Comparison of ENCODE assay signal across 7 cellular contexts in genomic region chr1:48202030-48202752, GRCh38. TPM values are rescaled to one million over a fixed set of nuclear protein-coding genes. Genes with fewer than 3 reads are reported as not detected.
A peak's percentile ranks its signal among the peaks of the same experiment; 100 is the strongest.
DNase-seq lines count a peak whose midpoint lies in the region; ATAC-seq, FAIRE-seq and TF ChIP-seq lines count a peak whose summit lies in the region.

No MANE protein-coding gene starts in this region.

- H3K4me3 Mint-ChIP-seq in activated T-cell treated with anti-CD3 and anti-CD28 coated beads, Interleukin-2, amount 50 U/mL, for 4 hours, result no peak overlapping the region

- no peaks in the 10 kb centered on the region for H3K9me3 Mint-ChIP-seq in activated T-cell treated with anti-CD3 and anti-CD28 coated beads, Interleukin-2, amount 50 U/mL, for 4 hours

- DNase-seq in GM12891 (ENCODE audit: insufficient read length, low spot score), result peak; percentile 13
- peak; percentile 63 for DNase-seq in KBM-7
- peak in 1 of 2 experiments; percentile 45 for DNase-seq in PC-9
- DNase-seq in activated T-cell treated with anti-CD3 and anti-CD28 coated beads, Interleukin-2, amount 50 U/mL, for 4 hours, result peak; percentile 48
- peak; percentile 79 for DNase-seq in fibroblast of villous mesenchyme (ENCODE audit: low read depth)
- peak in 46 of 56 donors; percentile 2 to 83 (median 30) for DNase-seq in nucleus accumbens (lab: John Stamatoyannopoulos, UW)
- peak; percentile 44 to 70 for DNase-seq in tibial nerve (ENCODE audit: low spot score in 2 of 2)

- no TSS peak for BruUV-seq in PC-9 (replicated peaks; lab: Mats Ljungman, UMichigan)

- TF ChIP-seq EP300 in tibial nerve (IDR thresholded peaks at IDR 0.05), result no peak

- no peaks in the 10 kb centered on the region for H3K4me1 Mint-ChIP-seq in activated T-cell treated with anti-CD3 and anti-CD28 coated beads, Interleukin-2, amount 50 U/mL, for 4 hours (ENCODE audit: low read depth)

- H2AFZ ChIP-seq in PC-9, result no peak overlapping the region

- in situ Hi-C loops in KBM-7 (cut with MboI; ENCODE audit: low pct_unique_long_range_greater_than_20kb, low sequenced_read_pairs), result no loop called here

- 8 to 20% methylated on average over 7 of the region's 7 CpGs for WGBS in tibial nerve, 2 donors

- H3K4me3 ChIP-seq in PC-9, result no peak overlapping the region
- no peak overlapping the region for H3K4me3 ChIP-seq in fibroblast of villous mesenchyme (ENCODE audit: low read depth, low read length)
- no peak overlapping the region for H3K4me3 ChIP-seq in tibial nerve

- H3K36me3 Mint-ChIP-seq in activated T-cell treated with anti-CD3 and anti-CD28 coated beads, Interleukin-2, amount 50 U/mL, for 4 hours (ENCODE audit: insufficient read depth), result no peaks in the 10 kb centered on the region

- no peaks in the 10 kb centered on the region for H3F3A ChIP-seq in PC-9 (ENCODE audit: insufficient read depth, low read depth)

- H3K4me1 ChIP-seq in PC-9 (replicated peaks; ENCODE audit: insufficient read depth) (no peaks in the 10 kb centered on the region), tibial nerve (peaks cover 0 to 12% (median 0%) of the 10 kb centered on the region in 4 donors)

- H3K9me2 ChIP-seq in PC-9 (ENCODE audit: insufficient read depth), result no peaks in the 10 kb centered on the region

- H4K20me1 ChIP-seq in PC-9 (ENCODE audit: insufficient read depth), result no peaks in the 10 kb centered on the region; the same call in 1 of the 2 replicates

- no peak overlapping the region for H3K4me2 ChIP-seq in PC-9

- peak; percentile 87 for TF ChIP-seq CTCF in PC-9 (conservative IDR thresholded peaks at IDR 0.05)
- TF ChIP-seq CTCF in fibroblast of villous mesenchyme (IDR thresholded peaks at IDR 0.05; ENCODE audit: insufficient read depth, low read depth, low read length), result peak; percentile 89
- peak; percentile 70 to 81 (median 74) for TF ChIP-seq CTCF in tibial nerve (IDR thresholded peaks at IDR 0.05)

- H3K27ac ChIP-seq in PC-9 (no peak overlapping the region), tibial nerve (no peak overlapping the region)

- FAIRE-seq in GM12891 (lab: Jason Lieb, UNC), result peak; percentile 88

- H3K27me3 ChIP-seq in PC-9 (ENCODE audit: insufficient read depth, low read depth) (no peaks in the 10 kb centered on the region), tibial nerve (no peaks in the 10 kb centered on the region)

- TF ChIP-seq POLR2A in GM12891 (IDR thresholded peaks at IDR 0.05; ENCODE audit: low read depth, low read length) (no peak), tibial nerve (IDR thresholded peaks at IDR 0.05) (no peak)

- H3K27me3 Mint-ChIP-seq in activated T-cell treated with anti-CD3 and anti-CD28 coated beads, Interleukin-2, amount 50 U/mL, for 4 hours (ENCODE audit: low read depth), result peaks cover 2% of the 10 kb centered on the region

- POLR2A ChIA-PET in PC-9 (lab: Charles Lee; ENCODE audit: unreplicated experiment), result no interaction called here

- H3K9me3 ChIP-seq in PC-9 (ENCODE audit: insufficient read depth, low read depth) (no peaks in the 10 kb centered on the region), tibial nerve (no peaks in the 10 kb centered on the region)

- H3K36me3 ChIP-seq in PC-9 (ENCODE audit: low read depth) (no peaks in the 10 kb centered on the region), tibial nerve (no peaks in the 10 kb centered on the region)

- intact Hi-C loops in PC-9 (cut with micrococcal nuclease; ENCODE audit: unreplicated experiment), result loop anchor here (1.0 kb wide), 3 partner anchors 93 to 205 kb away; partner anchors contain the start of gene TRABD2B

- peak in 1 of 2 donors; percentile 18 for ATAC-seq in activated T-cell treated with anti-CD3 and anti-CD28 coated beads, Interleukin-2, amount 50 U/mL, for 4 hours

- CTCF ChIA-PET in PC-9 (lab: Charles Lee), result no interaction called here

- no peaks in the 10 kb centered on the region for H3K79me2 ChIP-seq in PC-9 (ENCODE audit: low read depth)

TF ChIP-seq in GM12891, 5 proteins besides CTCF, POLR2A, EP300 and RAD21:
- TF ChIP-seq POLR2AphosphoS5 (IDR thresholded peaks at IDR 0.05; ENCODE audit: low read depth, low read length) (no peak), TAF1 (IDR thresholded peaks at IDR 0.05; ENCODE audit: low read depth, low read length) (no peak), POU2F2 (IDR thresholded peaks at IDR 0.05; ENCODE audit: low read depth, low read length) (no peak), PAX5 (IDR thresholded peaks at IDR 0.05; ENCODE audit: insufficient read depth, low read length, severe bottlenecking) (no peak), SPI1 (IDR thresholded peaks at IDR 0.05; ENCODE audit: low read depth, low read length) (no peak)

RNA-seq across cellular contexts. Expression of gene SLC5A9, which starts 20.3 kb away (rescaled TPM):
- not detected for polyA plus RNA-seq in GM12891 (2012; ENCODE audit: low read depth, missing spikeins)
- not detected in 2 replicates for total RNA-seq in PC-9 (2021)
- total RNA-seq in activated T-cell treated with anti-CD3 and anti-CD28 coated beads, Interleukin-2, amount 50 U/mL, for 4 hours, result not detected
- total RNA-seq in fibroblast of villous mesenchyme, result not detected in 2 replicates
- not detected for total RNA-seq in tibial nerve
